ENCODE assay signal across 1 cellular context in the genomic region with DNA sequence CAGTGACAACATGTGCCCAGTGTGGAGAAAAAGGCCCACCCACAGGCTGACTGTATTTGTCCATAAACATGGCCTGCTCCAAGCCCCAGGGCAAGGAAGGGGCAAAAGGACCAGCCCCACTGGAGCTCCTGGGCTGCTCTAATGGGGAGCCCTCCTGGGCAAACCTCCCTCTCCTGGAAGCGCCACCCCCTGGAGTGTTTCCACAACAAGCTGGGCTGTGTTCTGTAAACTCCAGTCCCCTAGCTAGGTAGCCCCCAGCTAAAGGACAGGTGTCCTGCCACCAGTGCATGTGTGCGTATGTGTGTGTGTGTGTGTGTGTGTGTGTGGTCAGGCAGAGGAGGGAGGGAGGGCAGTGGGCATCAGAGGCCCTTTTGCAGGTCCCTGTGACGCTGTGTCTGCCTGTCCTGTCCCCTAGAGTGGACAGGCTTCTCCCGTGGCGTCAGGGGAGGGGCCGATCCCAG.
TF ChIP-seq lines count a peak whose summit lies in the region.

No MANE protein-coding gene starts in this region.

TF ChIP-seq in IMR-90, 13 proteins besides CTCF, POLR2A, EP300 and RAD21:
- no peak for TF ChIP-seq CHD1 (IDR thresholded peaks at IDR 0.05; ENCODE audit: low read depth, low read length)
